11 cellular contexts compared by ENCODE assay signal in the genomic region with DNA sequence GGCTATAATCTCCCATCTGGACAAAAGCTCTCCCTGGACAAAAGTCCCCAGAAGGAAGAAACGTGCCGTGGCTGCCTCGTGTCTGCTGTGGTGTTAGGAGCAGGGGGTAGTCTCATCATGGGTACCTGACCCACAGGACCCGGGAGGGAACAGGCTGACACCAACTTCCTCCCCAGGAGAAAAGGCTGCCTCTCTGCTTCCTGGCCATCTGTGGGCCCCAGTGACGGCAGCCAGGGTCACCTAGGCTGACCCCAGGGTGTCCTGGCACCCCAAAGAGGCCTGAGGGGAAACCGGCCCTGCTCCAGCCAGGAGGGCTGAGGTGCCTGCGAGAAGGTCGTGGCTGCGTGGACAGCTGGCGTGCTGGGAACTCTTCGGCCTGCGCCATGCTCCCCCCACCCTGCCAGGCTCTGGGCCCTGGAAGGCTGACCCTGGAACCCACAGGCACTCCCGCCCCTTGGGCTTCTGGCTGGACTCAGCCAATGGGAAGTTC.
DNase-seq lines count a peak whose midpoint lies in the region; ATAC-seq and TF ChIP-seq lines count a peak whose summit lies in the region.
"Had no signal": no experiment of that assay in that cellular context is flagged by ENCODE, and none has a peak within 500 bp of the region (broad histone marks: within the 10 kb centered on the region; RNA-seq: fewer than 3 reads in every experiment).

No MANE protein-coding gene starts in this region.

- TF ChIP-seq CTCF in Peyer's patch (IDR thresholded peaks at IDR 0.05) (no peak), suprapubic skin (IDR thresholded peaks at IDR 0.05) (no peak)

- WGBS in suprapubic skin, result 44% methylated on average over 5 of the region's 13 CpGs

- H3K27me3 ChIP-seq in Peyer's patch, result no peaks in the 10 kb centered on the region
- no peaks in the 10 kb centered on the region for H3K27me3 ChIP-seq in mucosa of rectum (ENCODE audit: control insufficient read depth in 2 of 2, insufficient read depth in 2 of 2, low read length in 2 of 2)
- no peaks in the 10 kb centered on the region for H3K27me3 ChIP-seq in suprapubic skin

- H3K4me1 ChIP-seq in Peyer's patch (peaks cover 0 to 36% (median 2%) of the 10 kb centered on the region in 4 donors), mucosa of rectum (ENCODE audit: control insufficient read depth in 2 of 2, insufficient read depth in 2 of 2, low read length in 2 of 2) (peaks cover 7 to 17% of the 10 kb centered on the region in 2 donors), suprapubic skin (peaks cover 51% of the 10 kb centered on the region)

- H3K4me3 ChIP-seq in Peyer's patch, result no peak overlapping the region
- H3K4me3 ChIP-seq in mucosa of rectum (ENCODE audit: low read length in 2 of 2), result no peak overlapping the region
- no peak overlapping the region for H3K4me3 ChIP-seq in suprapubic skin
- H3K4me3 ChIP-seq: SK-N-MC had no signal

- DNase-seq in Peyer's patch (no peak), dermis blood vessel endothelial cell (peak; percentile 33), suprapubic skin (ENCODE audit: low spot score in 2 of 2) (no peak), NCI-H524 treated with DMSO at 0.1 percent for 48 hours (lab: John Stamatoyannopoulos, UW) (no peak)
- DNase-seq: activated CD4-positive, alpha-beta T cell treated with anti-CD3 and anti-CD28 coated beads for 48 hours; activated gamma-delta T cell treated with Interleukin-2 at 50 U/mL for 16 hours had no signal

- H3K36me3 ChIP-seq in Peyer's patch, result peaks cover 0 to 46% (median 0%) of the 10 kb centered on the region in 3 donors
- H3K36me3 ChIP-seq in mucosa of rectum (ENCODE audit: control insufficient read depth in 2 of 2, insufficient read depth in 2 of 2, low read length in 2 of 2), result peaks cover 34 to 39% of the 10 kb centered on the region in 2 donors
- H3K36me3 ChIP-seq in suprapubic skin, result peaks cover 58% of the 10 kb centered on the region

- no peaks in the 10 kb centered on the region for H3K9me3 ChIP-seq in Peyer's patch
- no peaks in the 10 kb centered on the region for H3K9me3 ChIP-seq in mucosa of rectum (ENCODE audit: control insufficient read depth in 2 of 2, low read length in 2 of 2)
- H3K9me3 ChIP-seq in suprapubic skin, result no peaks in the 10 kb centered on the region

- H3K27ac ChIP-seq in Peyer's patch (peak overlapping the region; percentile 51 to 76 (median 66)), mucosa of rectum (ENCODE audit: low read depth in 2 of 2, low read length in 2 of 2) (peak overlapping the region; percentile 20 to 71), suprapubic skin (peak overlapping the region; percentile 45)
- H3K27ac ChIP-seq: SK-N-MC had no signal

- ATAC-seq in HG03280 (IDR thresholded peaks at IDR 0.05; ENCODE audit: unreplicated experiment) (no peak), HG03039 (IDR thresholded peaks at IDR 0.05; ENCODE audit: unreplicated experiment) (no peak), GM18502 (IDR thresholded peaks at IDR 0.05; ENCODE audit: poor library complexity, unreplicated experiment) (no peak)

- TF ChIP-seq EP300 in suprapubic skin (IDR thresholded peaks at IDR 0.05), result no peak

- TF ChIP-seq POLR2A in Peyer's patch (IDR thresholded peaks at IDR 0.05), result no peak
- TF ChIP-seq POLR2A in suprapubic skin (IDR thresholded peaks at IDR 0.05), result no peak

- no peak overlapping the region for H3K9ac ChIP-seq in mucosa of rectum (ENCODE audit: low read depth in 1 of 2, low read length in 2 of 2)
